ENCODE assay signal across 15 cellular contexts in genomic region chr2:72921866-72922265, GRCh38. TPM values are rescaled to one million over a fixed set of nuclear protein-coding genes. Genes with fewer than 3 reads are reported as not detected.
"Had no signal": no experiment of that assay in that cellular context is flagged by ENCODE, and none has a peak within 500 bp of the region (broad histone marks: within the 10 kb centered on the region; RNA-seq: fewer than 3 reads in every experiment).

No MANE protein-coding gene starts in this region.

- H3K27ac ChIP-seq: body of pancreas, pancreas, thyroid gland, uterus had no signal

- ATAC-seq: body of pancreas; effector memory CD8-positive, alpha-beta T cell; pancreas; T-helper 17 cell; WTC11 had no signal

- H3K4me3 ChIP-seq: body of pancreas, pancreas, thyroid gland, uterus had no signal

- H3K36me3 ChIP-seq: pancreas, thyroid gland, uterus had no signal

- H3K27ac Mint-ChIP-seq: activated CD4-positive, alpha-beta T cell treated with anti-CD3 and anti-CD28 coated beads, Interleukin-2, amount 10 ng/mL, durations not matched to agents 7 days and 5 days; activated naive CD4-positive, alpha-beta T cell treated with anti-CD3 and anti-CD28 coated beads for 36 hours; effector memory CD8-positive, alpha-beta T cell; nephron progenitor cell; T-helper 17 cell; WTC11 had no signal

- H3K9me3 ChIP-seq: body of pancreas, pancreas, thyroid gland, uterus had no signal

- H3K4me3 Mint-ChIP-seq: activated CD4-positive, alpha-beta T cell treated with anti-CD3 and anti-CD28 coated beads, Interleukin-2, amount 10 ng/mL, durations not matched to agents 7 days and 5 days; activated naive CD4-positive, alpha-beta T cell treated with anti-CD3 and anti-CD28 coated beads for 36 hours; effector memory CD8-positive, alpha-beta T cell; nephron progenitor cell; T-helper 17 cell had no signal

- DNase-seq: activated CD4-positive, alpha-beta T cell treated with anti-CD3 and anti-CD28 coated beads, Interleukin-2, amount 10 ng/mL, durations not matched to agents 7 days and 5 days; activated naive CD4-positive, alpha-beta T cell treated with anti-CD3 and anti-CD28 coated beads for 36 hours; effector memory CD8-positive, alpha-beta T cell; erythroblast; mesendoderm; nephron progenitor cell; pancreas; stimulated activated CD4-positive, alpha-beta T cell treated with anti-CD3 and anti-CD28 coated beads, Interleukin-15, amount 100 ng/mL, for 24 hours; stimulated activated CD4-positive, alpha-beta T cell treated with anti-CD3 and anti-CD28 coated beads, Interleukin-4, amount 100 ng/mL, for 24 hours; T-helper 17 cell; thyroid gland; uterus had no signal

- H3K9me3 Mint-ChIP-seq: activated CD4-positive, alpha-beta T cell treated with anti-CD3 and anti-CD28 coated beads, Interleukin-2, amount 10 ng/mL, durations not matched to agents 7 days and 5 days; activated naive CD4-positive, alpha-beta T cell treated with anti-CD3 and anti-CD28 coated beads for 36 hours; effector memory CD8-positive, alpha-beta T cell; WTC11 had no signal

RNA-seq across cellular contexts. Expression of gene EMX1, which starts 4.5 kb away (rescaled TPM):
- total RNA-seq: activated CD4-positive, alpha-beta T cell treated with anti-CD3 and anti-CD28 coated beads, Interleukin-2, amount 10 ng/mL, durations not matched to agents 7 days and 5 days; activated naive CD4-positive, alpha-beta T cell treated with anti-CD3 and anti-CD28 coated beads for 36 hours; skeletal muscle tissue; T-helper 17 cell had no signal
